Comparison of ENCODE assay signal across 21 cellular contexts in genomic region chr1:154416496-154417337, GRCh38. TPM values are rescaled to one million over a fixed set of nuclear protein-coding genes. Genes with fewer than 3 reads are reported as not detected.
DNase-seq lines count a peak whose midpoint lies in the region; ATAC-seq and TF ChIP-seq lines count a peak whose summit lies in the region.
"Had no signal": no experiment of that assay in that cellular context is flagged by ENCODE, and none has a peak within 500 bp of the region (broad histone marks: within the 10 kb centered on the region; RNA-seq: fewer than 3 reads in every experiment).

No MANE protein-coding gene starts in this region.

- POLR2A ChIA-PET in HCT116 (lab: Charles Lee): interaction anchor here (0.6 to 0.8 kb wide), 3 partner anchors 9 to 223 kb away, joined by 3 read pairs; no protein-coding TSS in a partner anchor

- peaks cover 24% of the 10 kb centered on the region for H3K4me1 Mint-ChIP-seq in activated T-helper 1 cell treated with anti-CD3 and anti-CD28 coated beads, Interleukin-12 subunit alpha, Interleukin-12 subunit beta, Interleukin-2, Interleukin-4 antibody, amounts not matched to agents 30 ng/mL and 10 ng/mL and 1 ng/mL, durations not matched to agents 14 hours and 24 hours and 36 hours (ENCODE audit: low read depth)

- ATAC-seq in HCT116 (no peak), GM18873 (IDR thresholded peaks at IDR 0.05; ENCODE audit: low FRiP score, unreplicated experiment) (no peak), HG03196 (IDR thresholded peaks at IDR 0.05; ENCODE audit: unreplicated experiment) (no peak)

- H3K27ac ChIP-seq in C4-2B (peak overlapping the region; percentile 99), HCT116 (ENCODE audit: low read depth, low read length) (no peak overlapping the region), epithelial cell of prostate (peak overlapping the region; percentile 94)
- H3K27ac ChIP-seq: breast epithelium, SK-N-MC had no signal

- intact Hi-C loops in HCT116 (cut with micrococcal nuclease) (no loop called here), posterior vena cava (cut with DNase I) (no loop called here)
- intact Hi-C loops in activated T-helper 1 cell treated with anti-CD3 and anti-CD28 coated beads, Interleukin-12 subunit alpha, Interleukin-12 subunit beta, Interleukin-2, Interleukin-4 antibody, amounts not matched to agents 30 ng/mL and 10 ng/mL and 1 ng/mL, durations not matched to agents 14 hours and 24 hours and 36 hours (cut with micrococcal nuclease): no loop called here

- H3K9ac ChIP-seq in HCT116 (ENCODE audit: low read length): no peak overlapping the region

- peak overlapping the region; percentile 78; the same call in 1 of the 2 replicates for H3K4me2 ChIP-seq in HCT116 (ENCODE audit: low read length)

- no peak overlapping the region for H3K4me3 Mint-ChIP-seq in activated T-helper 1 cell treated with anti-CD3 and anti-CD28 coated beads, Interleukin-12 subunit alpha, Interleukin-12 subunit beta, Interleukin-2, Interleukin-4 antibody, amounts not matched to agents 30 ng/mL and 10 ng/mL and 1 ng/mL, durations not matched to agents 14 hours and 24 hours and 36 hours

- no peaks in the 10 kb centered on the region for H3K9me3 Mint-ChIP-seq in activated T-helper 1 cell treated with anti-CD3 and anti-CD28 coated beads, Interleukin-12 subunit alpha, Interleukin-12 subunit beta, Interleukin-2, Interleukin-4 antibody, amounts not matched to agents 30 ng/mL and 10 ng/mL and 1 ng/mL, durations not matched to agents 14 hours and 24 hours and 36 hours

- peaks cover 41 to 50% of the 10 kb centered on the region in 2 experiments for H3K4me1 ChIP-seq in HCT116 (ENCODE audit: control insufficient read depth in 1 of 2, insufficient read depth in 2 of 2, low read length in 2 of 2)

- no peaks in the 10 kb centered on the region for H3K9me2 ChIP-seq in HCT116 (ENCODE audit: insufficient read depth)

- no peak for TF ChIP-seq POLR2A in HCT116 (IDR thresholded peaks at IDR 0.05; ENCODE audit: borderline replicate concordance, extremely low read depth, insufficient read depth, insufficient read length)

- H3K79me2 ChIP-seq in HCT116 (ENCODE audit: insufficient read depth, low read length): no peaks in the 10 kb centered on the region

- RAD21 ChIA-PET in HCT116 (lab: Charles Lee; ENCODE audit: low non-redundant PET in 1 of 2, low total read pairs in 2 of 2, uncharacterized antibody in 2 of 2, unreplicated experiment in 2 of 2): interaction anchor here in 1 of 2 experiments (0.6 kb wide), 1 partner anchor 38 kb away, joined by 4 read pairs; no protein-coding TSS in a partner anchor

- H3K27ac Mint-ChIP-seq in activated T-helper 1 cell treated with anti-CD3 and anti-CD28 coated beads, Interleukin-12 subunit alpha, Interleukin-12 subunit beta, Interleukin-2, Interleukin-4 antibody, amounts not matched to agents 30 ng/mL and 10 ng/mL and 1 ng/mL, durations not matched to agents 14 hours and 24 hours and 36 hours: no peak overlapping the region

- DNase-seq in HCT116 (ENCODE audit: low read depth, low spot score) (no peak), epithelial cell of prostate (ENCODE audit: low read depth, low spot score) (no peak), posterior vena cava (ENCODE audit: low spot score) (peak; percentile 49), kidney tubule cell (ENCODE audit: low spot score) (no peak)
- DNase-seq in activated T-helper 1 cell treated with anti-CD3 and anti-CD28 coated beads, Interleukin-12 subunit alpha, Interleukin-12 subunit beta, Interleukin-2, Interleukin-4 antibody, amounts not matched to agents 30 ng/mL and 10 ng/mL and 1 ng/mL, durations not matched to agents 14 hours and 24 hours and 36 hours (ENCODE audit: low spot score): no peak
- DNase-seq: AML-193; dorsolateral prefrontal cortex; NCI-H1417; NCI-H2171; NCI-H748 treated with DMSO at 0.1 percent for 48 hours; occipital lobe; stimulated activated CD4-positive, alpha-beta T cell treated with anti-CD3 and anti-CD28 coated beads, Interleukin-4, amount 100 ng/mL, for 4 hours; stimulated activated CD8-positive, alpha-beta memory T cell treated with anti-CD3 and anti-CD28 coated beads, Interleukin-4, amount 100 ng/mL, for 48 hours; T1000 had no signal

- H3K27me3 Mint-ChIP-seq in activated T-helper 1 cell treated with anti-CD3 and anti-CD28 coated beads, Interleukin-12 subunit alpha, Interleukin-12 subunit beta, Interleukin-2, Interleukin-4 antibody, amounts not matched to agents 30 ng/mL and 10 ng/mL and 1 ng/mL, durations not matched to agents 14 hours and 24 hours and 36 hours (ENCODE audit: insufficient read depth): no peaks in the 10 kb centered on the region

- no peak overlapping the region for H2AFZ ChIP-seq in HCT116 (ENCODE audit: low read depth, low read length, poor library complexity, severe bottlenecking)

- no peak for TF ChIP-seq RAD21 in HCT116 (IDR thresholded peaks at IDR 0.05; ENCODE audit: low read depth)

- H3K36me3 ChIP-seq in HCT116 (ENCODE audit: control insufficient read depth in 1 of 2, insufficient read depth in 2 of 2, low read length in 2 of 2): no peaks in the 10 kb centered on the region
- H3K36me3 ChIP-seq: breast epithelium had no signal

- CTCF ChIA-PET in HCT116 (lab: Charles Lee): no interaction called here

- no peak overlapping the region for H3K4me3 ChIP-seq in HCT116 (replicated peaks in 1 of 2; ENCODE audit: low read depth in 1 of 2, low read length in 2 of 2)
- H3K4me3 ChIP-seq: breast epithelium, dorsolateral prefrontal cortex, Peyer's patch, SK-N-MC, skin epidermis had no signal

- TF ChIP-seq CTCF in C4-2B (conservative IDR thresholded peaks at IDR 0.05) (no peak), HCT116 (IDR thresholded peaks at IDR 0.05 in 2 of 3, conservative IDR thresholded peaks at IDR 0.05 in 1 of 3; ENCODE audit: borderline replicate concordance in 1 of 3, insufficient read depth in 1 of 3, low read depth in 2 of 3, low read length in 2 of 3) (no peak)

- H3K36me3 Mint-ChIP-seq in activated T-helper 1 cell treated with anti-CD3 and anti-CD28 coated beads, Interleukin-12 subunit alpha, Interleukin-12 subunit beta, Interleukin-2, Interleukin-4 antibody, amounts not matched to agents 30 ng/mL and 10 ng/mL and 1 ng/mL, durations not matched to agents 14 hours and 24 hours and 36 hours (ENCODE audit: low read depth): no peaks in the 10 kb centered on the region

- no peaks in the 10 kb centered on the region for H4K20me1 ChIP-seq in HCT116 (ENCODE audit: insufficient read depth)

- H3K9me3 ChIP-seq in HCT116 (ENCODE audit: control insufficient read depth in 1 of 2, insufficient read depth in 1 of 2, low read depth in 1 of 2, low read length in 2 of 2): no peaks in the 10 kb centered on the region
- H3K9me3 ChIP-seq: breast epithelium, Peyer's patch had no signal

- no peaks in the 10 kb centered on the region for H3K27me3 ChIP-seq in HCT116 (ENCODE audit: insufficient read depth, low read length)
- H3K27me3 ChIP-seq: breast epithelium, dorsolateral prefrontal cortex, Peyer's patch had no signal

- no TSS peak for BruUV-seq in HCT116 (replicated peaks; lab: Mats Ljungman, UMichigan)

TF ChIP-seq in HCT116, 20 proteins besides CTCF, POLR2A, EP300 and RAD21 (continues in another document):
- no peak for TF ChIP-seq SIN3A (IDR thresholded peaks at IDR 0.05; ENCODE audit: low read depth)
- TF ChIP-seq ZBTB33 (IDR thresholded peaks at IDR 0.05; ENCODE audit: extremely low read depth, insufficient replicate concordance, low read length): no peak
- TF ChIP-seq MAX (IDR thresholded peaks at IDR 0.05): no peak
- no peak for TF ChIP-seq ELF1 (IDR thresholded peaks at IDR 0.05; ENCODE audit: borderline replicate concordance, low read depth)

RNA-seq across cellular contexts. Expression of gene IL6R, which starts 11.6 kb away (rescaled TPM):
- 6.8 TPM for total RNA-seq in HCT116 (2021; ENCODE audit: unreplicated experiment)
- polyA plus RNA-seq in HCT116 (2012): 2.6 and 2.9 TPM in 2 replicates
- total RNA-seq in posterior vena cava: 10 to 100 TPM; 19.6 to 24.1 TPM
- 4.9 and 5.0 TPM in 2 replicates for total RNA-seq in activated T-helper 1 cell treated with anti-CD3 and anti-CD28 coated beads, Interleukin-12 subunit alpha, Interleukin-12 subunit beta, Interleukin-2, Interleukin-4 antibody, amounts not matched to agents 30 ng/mL and 10 ng/mL and 1 ng/mL, durations not matched to agents 14 hours and 24 hours and 36 hours
